Comparison of ENCODE assay signal across 17 cellular contexts in the genomic region with DNA sequence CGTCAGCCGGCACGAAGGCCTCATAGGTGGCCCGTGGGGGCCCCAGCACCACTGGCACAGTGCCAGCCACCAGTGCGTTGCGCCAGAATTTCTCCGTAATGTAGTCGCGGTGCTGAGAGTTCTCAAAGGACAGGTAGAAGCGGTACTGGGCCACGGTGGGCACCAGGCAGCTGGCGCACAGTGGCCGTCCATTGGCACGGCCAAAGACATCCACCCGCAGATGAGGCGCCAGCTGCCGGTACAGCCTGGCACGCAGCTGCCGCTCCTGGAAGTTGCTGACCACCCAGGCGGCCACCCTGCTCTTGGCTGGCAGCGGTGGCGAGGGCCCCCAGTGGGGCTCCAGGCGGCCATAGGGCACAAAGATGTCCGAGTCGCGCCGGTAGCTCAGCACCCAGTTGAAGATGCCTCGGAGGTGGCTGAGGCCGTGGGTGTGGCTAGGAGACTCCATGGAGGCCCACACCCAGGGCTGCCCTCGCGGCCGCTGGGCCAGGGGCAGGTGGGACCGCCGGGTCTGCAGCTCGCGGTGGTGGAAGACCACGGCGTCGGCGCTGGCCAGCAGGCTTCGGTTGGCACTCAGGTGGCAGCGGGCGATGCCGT. TPM values are rescaled to one million over a fixed set of nuclear protein-coding genes. Genes with fewer than 3 reads are reported as not detected.
DNase-seq lines count a peak whose midpoint lies in the region; ATAC-seq and TF ChIP-seq lines count a peak whose summit lies in the region.
"Had no signal": no experiment of that assay in that cellular context is flagged by ENCODE, and none has a peak within 500 bp of the region (broad histone marks: within the 10 kb centered on the region; RNA-seq: fewer than 3 reads in every experiment).

No MANE protein-coding gene starts in this region.

- no peaks in the 10 kb centered on the region for H3K36me3 Mint-ChIP-seq in activated naive CD4-positive, alpha-beta T cell treated with anti-CD3 and anti-CD28 coated beads, Interleukin-2, amount 10 ng/mL, durations not matched to agents 7 days and 5 days
- no peaks in the 10 kb centered on the region for H3K36me3 Mint-ChIP-seq in activated B cell treated with CpG ODN at 0.5 μM for 24 hours (ENCODE audit: low read depth)

- H3K4me3 ChIP-seq in lower lobe of right lung (peak overlapping the region; percentile 68), suprapubic skin (peak overlapping the region; percentile 13)
- H3K4me3 ChIP-seq: left ventricle myocardium inferior had no signal

- TF ChIP-seq POLR2A in suprapubic skin (IDR thresholded peaks at IDR 0.05) = no peak

- no peak for DNase-seq in activated naive CD4-positive, alpha-beta T cell treated with anti-CD3 and anti-CD28 coated beads, Interleukin-2, amount 10 ng/mL, durations not matched to agents 7 days and 5 days
- no peak for DNase-seq in activated naive CD4-positive, alpha-beta T cell (lab: John Stamatoyannopoulos, UW)
- no peak for DNase-seq in activated B cell treated with CpG ODN at 0.5 μM for 24 hours
- DNase-seq in lower lobe of right lung = no peak
- DNase-seq in suprapubic skin (ENCODE audit: low spot score in 2 of 2) = no peak
- no peak for DNase-seq in NOMO-1 (lab: John Stamatoyannopoulos, UW; ENCODE audit: unreplicated experiment in 2 of 2)
- DNase-seq in left cardiac atrium = no peak
- no peak for DNase-seq in cerebellar cortex (ENCODE audit: low spot score)
- DNase-seq: brain microvascular endothelial cell, DMS 273 treated with DMSO at 0.1 percent for 48 hours, left ventricle myocardium inferior, NCI-H187 treated with DMSO at 0.1 percent for 48 hours, SW 1271 had no signal

- no peak for TF ChIP-seq CTCF in activated B cell treated with CpG ODN at 0.5 μM for 24 hours (IDR thresholded peaks at IDR 0.05)
- no peak for TF ChIP-seq CTCF in lower lobe of right lung (IDR thresholded peaks at IDR 0.05)
- no peak for TF ChIP-seq CTCF in suprapubic skin (IDR thresholded peaks at IDR 0.05)

- H3K27me3 ChIP-seq in lower lobe of right lung (ENCODE audit: low read depth) = no peaks in the 10 kb centered on the region
- no peaks in the 10 kb centered on the region for H3K27me3 ChIP-seq in suprapubic skin
- H3K27me3 ChIP-seq: brain microvascular endothelial cell had no signal

- no CpG with 5 or more reads among the region's 44 CpGs for WGBS in suprapubic skin

- CTCF ChIA-PET in activated naive CD4-positive, alpha-beta T cell treated with anti-CD3 and anti-CD28 coated beads, Interleukin-2, amount 10 ng/mL, durations not matched to agents 7 days and 5 days (lab: Charles Lee) = interaction anchor here (1.1 to 3.6 kb wide), 5 partner anchors 11 to 243 kb away, joined by 4 to 22 read pairs (median 8); no protein-coding TSS in a partner anchor
- CTCF ChIA-PET in activated B cell treated with CpG ODN at 0.5 μM for 24 hours (lab: Charles Lee) = interaction anchor here (1.1 to 2.1 kb wide), 3 partner anchors 16 to 244 kb away, joined by 3 to 8 read pairs (median 3); no protein-coding TSS in a partner anchor

- ATAC-seq in activated B cell treated with CpG ODN at 0.5 μM for 24 hours (ENCODE audit: low read depth) (no peak), lower lobe of right lung (no peak), left cardiac atrium (no peak)
- ATAC-seq: sciatic nerve had no signal

- H3K9me3 ChIP-seq in lower lobe of right lung (no peaks in the 10 kb centered on the region), suprapubic skin (no peaks in the 10 kb centered on the region)
- H3K9me3 ChIP-seq: left ventricle myocardium inferior had no signal

- intact Hi-C loops in activated B cell treated with CpG ODN at 0.5 μM for 24 hours (cut with micrococcal nuclease) (no loop called here), lower lobe of right lung (cut with DNase I) (no loop called here), left cardiac atrium (cut with DNase I) (loop anchor here in 1 of 2 donors (5.0 kb wide), 1 partner anchor 84 kb away; a partner anchor contains a TSS)

- H3K36me3 ChIP-seq in lower lobe of right lung = no peaks in the 10 kb centered on the region
- no peaks in the 10 kb centered on the region for H3K36me3 ChIP-seq in suprapubic skin
- H3K36me3 ChIP-seq: brain microvascular endothelial cell, left ventricle myocardium inferior had no signal

- POLR2A ChIA-PET in activated B cell treated with CpG ODN at 0.5 μM for 24 hours (lab: Charles Lee) = interaction anchor here (0.6 to 1.4 kb wide), 5 partner anchors 56 to 380 kb away, joined by 3 to 4 read pairs (median 4); a partner anchor contains a TSS

- H3K4me1 ChIP-seq in lower lobe of right lung (peaks cover 75% of the 10 kb centered on the region), suprapubic skin (peaks cover 55% of the 10 kb centered on the region)

- H3K4me3 Mint-ChIP-seq in activated naive CD4-positive, alpha-beta T cell treated with anti-CD3 and anti-CD28 coated beads, Interleukin-2, amount 10 ng/mL, durations not matched to agents 7 days and 5 days = peak overlapping the region; percentile 54
- peak overlapping the region; percentile 76 for H3K4me3 Mint-ChIP-seq in activated B cell treated with CpG ODN at 0.5 μM for 24 hours

- H3K9me3 Mint-ChIP-seq in activated naive CD4-positive, alpha-beta T cell treated with anti-CD3 and anti-CD28 coated beads, Interleukin-2, amount 10 ng/mL, durations not matched to agents 7 days and 5 days = no peaks in the 10 kb centered on the region
- no peaks in the 10 kb centered on the region for H3K9me3 Mint-ChIP-seq in activated B cell treated with CpG ODN at 0.5 μM for 24 hours

- H3K27me3 Mint-ChIP-seq in activated naive CD4-positive, alpha-beta T cell treated with anti-CD3 and anti-CD28 coated beads, Interleukin-2, amount 10 ng/mL, durations not matched to agents 7 days and 5 days = peaks cover 44% of the 10 kb centered on the region
- H3K27me3 Mint-ChIP-seq in activated B cell treated with CpG ODN at 0.5 μM for 24 hours = no peaks in the 10 kb centered on the region

- TF ChIP-seq EP300 in suprapubic skin (IDR thresholded peaks at IDR 0.05) = no peak

- H3K27ac ChIP-seq in lower lobe of right lung (peak overlapping the region; percentile 53), suprapubic skin (no peak overlapping the region)
- H3K27ac ChIP-seq: brain microvascular endothelial cell, left ventricle myocardium inferior had no signal

- H3K27ac Mint-ChIP-seq in activated naive CD4-positive, alpha-beta T cell treated with anti-CD3 and anti-CD28 coated beads, Interleukin-2, amount 10 ng/mL, durations not matched to agents 7 days and 5 days = peak overlapping the region; percentile 76
- H3K27ac Mint-ChIP-seq in activated B cell treated with CpG ODN at 0.5 μM for 24 hours = peak overlapping the region; percentile 85

- H3K4me1 Mint-ChIP-seq in activated naive CD4-positive, alpha-beta T cell treated with anti-CD3 and anti-CD28 coated beads, Interleukin-2, amount 10 ng/mL, durations not matched to agents 7 days and 5 days = peaks cover 69% of the 10 kb centered on the region
- H3K4me1 Mint-ChIP-seq in activated B cell treated with CpG ODN at 0.5 μM for 24 hours = peaks cover 74% of the 10 kb centered on the region

RNA-seq across cellular contexts. Expression of a gene that starts 0.9 kb away (rescaled TPM):
- total RNA-seq in activated B cell treated with CpG ODN at 0.5 μM for 24 hours (3.9 and 5.0 TPM in 2 replicates), lower lobe of right lung (1.1 TPM), suprapubic skin (under 1 TPM in 1 of 4 donors, not detected in 3; 0.72 TPM), left cardiac atrium (under 1 TPM; 0.24 to 0.35 TPM)
- total RNA-seq: left ventricle myocardium inferior, LHCN-M2, RPMI7951, ureter had no signal

RNA-seq across cellular contexts. Expression of a gene that starts 3.0 kb away (rescaled TPM):
- total RNA-seq in activated B cell treated with CpG ODN at 0.5 μM for 24 hours = 4.5 and 7.5 TPM in 2 replicates
- total RNA-seq in lower lobe of right lung = 45.0 TPM
- 10 to 100 TPM; 10.4 to 44.7 (median 33.4) TPM for total RNA-seq in suprapubic skin
- total RNA-seq in left cardiac atrium = 10 to 100 TPM; 30.0 to 33.2 TPM

RNA-seq across cellular contexts. Expression of a gene that starts 14.9 kb away (rescaled TPM):
- 0.18 TPM in 1 of 2 replicates, not detected in the other for total RNA-seq in activated B cell treated with CpG ODN at 0.5 μM for 24 hours
- total RNA-seq in lower lobe of right lung = 124 TPM
- total RNA-seq in suprapubic skin = 10 to 100 TPM; 22.2 to 64.0 (median 47.3) TPM
- total RNA-seq in left cardiac atrium = 10 to 100 TPM; 75.4 to 87.3 TPM

RNA-seq across cellular contexts. Expression of a gene that starts 22.8 kb away (rescaled TPM):
- not detected in 2 replicates for total RNA-seq in activated B cell treated with CpG ODN at 0.5 μM for 24 hours
- 0.62 TPM for total RNA-seq in lower lobe of right lung
- 10 to 100 TPM; 13.3 to 20.8 (median 16.7) TPM for total RNA-seq in suprapubic skin
- 1 to 10 TPM in 1 of 2 donors, under 1 TPM in 1; 0.60 to 2.2 TPM for total RNA-seq in left cardiac atrium
- total RNA-seq: LHCN-M2, RPMI7951 had no signal

RNA-seq across cellular contexts. Expression of a gene that starts 34.7 kb away (rescaled TPM):
- not detected in 2 replicates for total RNA-seq in activated B cell treated with CpG ODN at 0.5 μM for 24 hours
- 49.3 TPM for total RNA-seq in lower lobe of right lung
- 100 to 1,000 TPM in 3 of 4 donors, 10 to 100 TPM in 1; 20.6 to 159 (median 130) TPM for total RNA-seq in suprapubic skin
- 1 to 10 TPM; 2.6 to 8.5 TPM for total RNA-seq in left cardiac atrium

Comparison
In these comparisons a context has a peak if more than half of its experiments do, and no peak if none do; other contexts are left out.
1. RNA of a gene that starts 14.9 kb away (total RNA-seq): 124 TPM in lower lobe of right lung (single experiment), 75.4 to 87.3 TPM in left cardiac atrium and 22.2 to 64.0 TPM in suprapubic skin; 0.18 TPM in activated B cell treated with CpG ODN at 0.5 μM for 24 hours; every median in the first group is over 10 times any median in the second.